ENCODE assay signal across 28 cellular contexts in genomic region chrX:70554948-70555347, GRCh38.
"Had no signal": no experiment of that assay in that cellular context is flagged by ENCODE, and none has a peak within 500 bp of the region (broad histone marks: within the 10 kb centered on the region; RNA-seq: fewer than 3 reads in every experiment).

No MANE protein-coding gene starts in this region.

- H3K9me3 ChIP-seq: adrenal gland, colonic mucosa, esophagus squamous epithelium, gastroesophageal sphincter had no signal

- ATAC-seq: activated CD4-positive, alpha-beta T cell treated with anti-CD3 and anti-CD28 coated beads for 36 hours; activated CD8-positive, alpha-beta memory T cell treated with anti-CD3 and anti-CD28 coated beads, Interleukin-2, amount 10 ng/mL, durations not matched to agents 7 days and 5 days; activated CD8-positive, alpha-beta T cell treated with anti-CD3 and anti-CD28 coated beads, Interleukin-2, amount 10 ng/mL, durations not matched to agents 7 days and 5 days; activated naive CD8-positive, alpha-beta T cell treated with anti-CD3 and anti-CD28 coated beads, Interleukin-2, amount 50 U/mL, for 24 hours; gastroesophageal sphincter had no signal

- H3K36me3 ChIP-seq: adrenal gland, breast epithelium, cardiac muscle cell, colonic mucosa, esophagus squamous epithelium, gastroesophageal sphincter had no signal

- DNase-seq: activated CD4-positive, alpha-beta memory T cell treated with anti-CD3 and anti-CD28 coated beads for 36 hours; activated CD4-positive, alpha-beta T cell treated with anti-CD3 and anti-CD28 coated beads for 36 hours; activated CD4-positive, alpha-beta T cell treated with anti-CD3 and anti-CD28 coated beads, Interleukin-2, amount 10 ng/mL, durations not matched to agents 24 days and 14 days; activated CD4-positive, CD25-positive, alpha-beta regulatory T cell; activated CD4-positive, CD25-positive, alpha-beta regulatory T cell treated with anti-CD3 and anti-CD28 coated beads, Interleukin-2, amount 50 U/mL, for 72 hours; activated CD8-positive, alpha-beta memory T cell treated with anti-CD3 and anti-CD28 coated beads, Interleukin-2, amount 10 ng/mL, durations not matched to agents 7 days and 5 days; activated CD8-positive, alpha-beta memory T cell treated with anti-CD3 and anti-CD28 coated beads, Interleukin-2, amount 50 U/mL, for 4 hours; activated CD8-positive, alpha-beta T cell treated with anti-CD3 and anti-CD28 coated beads, Interleukin-2, amount 10 ng/mL, durations not matched to agents 7 days and 5 days; activated effector memory CD4-positive, alpha-beta T cell treated with anti-CD3 and anti-CD28 coated beads, Interleukin-2, amount 50 U/mL, for 16 hours; activated naive CD4-positive, alpha-beta T cell treated with anti-CD3 and anti-CD28 coated beads for 36 hours; activated naive CD8-positive, alpha-beta T cell treated with anti-CD3 and anti-CD28 coated beads for 36 hours; activated naive CD8-positive, alpha-beta T cell treated with anti-CD3 and anti-CD28 coated beads, Interleukin-2, amount 50 U/mL, for 24 hours; activated T-cell treated with anti-CD3 and anti-CD28 coated beads, Interleukin-2, amount 50 U/mL, for 1 hour; activated T-cell treated with anti-CD3 and anti-CD28 coated beads, Interleukin-2, amount 50 U/mL, for 48 hours; adrenal gland; amygdala; aorta; central memory CD4-positive, alpha-beta T cell; cerebellar nuclear complex; colonic mucosa; effector CD8-positive, alpha-beta T cell; esophagus squamous epithelium; foreskin melanocyte; T-helper 2 cell had no signal

- H3K27ac ChIP-seq: adrenal gland, breast epithelium, cardiac muscle cell, colonic mucosa, epithelial cell of prostate, esophagus squamous epithelium, gastroesophageal sphincter had no signal

- H3K4me1 ChIP-seq: adrenal gland, breast epithelium, colonic mucosa, esophagus squamous epithelium, gastroesophageal sphincter had no signal

- H3K27me3 ChIP-seq: adrenal gland, cardiac muscle cell, colonic mucosa, esophagus squamous epithelium, gastroesophageal sphincter had no signal

- H3K4me3 ChIP-seq: adrenal gland, breast epithelium, cardiac muscle cell, colonic mucosa, esophagus squamous epithelium, gastroesophageal sphincter had no signal
